Comparison of ENCODE assay signal across 18 cellular contexts in the genomic region with DNA sequence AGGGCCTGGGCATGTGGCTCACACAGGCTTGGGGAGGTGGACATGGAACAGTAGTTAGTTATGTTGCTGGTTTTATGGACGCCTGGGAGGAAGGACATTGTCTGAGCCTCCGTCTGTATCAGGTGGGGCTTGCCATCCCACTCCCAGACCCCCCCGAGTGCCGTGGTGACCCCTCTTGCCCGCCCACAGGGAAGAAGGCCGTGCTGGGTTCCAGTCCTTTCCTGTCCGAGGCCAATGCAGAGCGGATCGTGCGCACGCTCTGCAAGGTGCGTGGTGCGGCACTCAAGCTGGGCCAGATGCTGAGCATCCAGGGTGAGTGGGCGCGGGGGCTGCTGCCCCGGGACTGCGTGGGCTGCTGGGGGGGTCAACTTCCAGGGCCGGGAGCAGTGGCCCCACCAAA. TPM values are rescaled to one million over a fixed set of nuclear protein-coding genes. Genes with fewer than 3 reads are reported as not detected.
DNase-seq lines count a peak whose midpoint lies in the region; ATAC-seq and TF ChIP-seq lines count a peak whose summit lies in the region.
"Had no signal": no experiment of that assay in that cellular context is flagged by ENCODE, and none has a peak within 500 bp of the region (broad histone marks: within the 10 kb centered on the region; RNA-seq: fewer than 3 reads in every experiment).

No MANE protein-coding gene starts in this region.

- no peaks in the 10 kb centered on the region for H3K9me3 ChIP-seq in psoas muscle
- H3K9me3 ChIP-seq: HAP-1 had no signal

- intact Hi-C loops in CD14-positive monocyte (cut with micrococcal nuclease) (no loop called here), psoas muscle (cut with DNase I) (loop anchor here in 1 of 2 donors (5.0 kb wide), 2 partner anchors 40 to 65 kb away; a partner anchor contains a TSS)

- H3K27ac ChIP-seq in coronary artery (no peak overlapping the region), psoas muscle (peak overlapping the region; percentile 85)
- H3K27ac ChIP-seq: PC-9 had no signal

- no peaks in the 10 kb centered on the region for H3K9me3 Mint-ChIP-seq in CD14-positive monocyte
- H3K9me3 Mint-ChIP-seq: CD4-positive, alpha-beta T cell had no signal

- no peaks in the 10 kb centered on the region for H3K27me3 ChIP-seq in psoas muscle (ENCODE audit: insufficient read depth in 3 of 3, low read length in 2 of 3)

- peaks cover 0 to 72% of the 10 kb centered on the region in 2 donors for H3K36me3 ChIP-seq in psoas muscle (ENCODE audit: insufficient read depth in 1 of 2, low read depth in 1 of 2)

- H3K4me3 ChIP-seq in coronary artery (no peak overlapping the region), psoas muscle (no peak overlapping the region)
- H3K4me3 ChIP-seq: HAP-1, PC-9 had no signal

- H3K4me3 Mint-ChIP-seq in CD14-positive monocyte = no peak overlapping the region
- H3K4me3 Mint-ChIP-seq: B cell; CD4-positive, alpha-beta T cell had no signal

- H3K27me3 Mint-ChIP-seq in CD14-positive monocyte (ENCODE audit: low read depth in 3 of 3) = no peaks in the 10 kb centered on the region
- H3K27me3 Mint-ChIP-seq: B cell; CD4-positive, alpha-beta T cell had no signal

- H3K4me1 Mint-ChIP-seq in CD14-positive monocyte = no peaks in the 10 kb centered on the region
- H3K4me1 Mint-ChIP-seq: B cell had no signal

- no peak overlapping the region for H3K27ac Mint-ChIP-seq in CD14-positive monocyte
- H3K27ac Mint-ChIP-seq: B cell; CD4-positive, alpha-beta T cell had no signal

- whole genome bisulfite sequencing in psoas muscle, 3 donors = 85 to 89% (median 86%) methylated on average over 16 to 18 of the region's 18 CpGs

- no peak for ATAC-seq in psoas muscle
- ATAC-seq in GM19467 (IDR thresholded peaks at IDR 0.05; ENCODE audit: unreplicated experiment) = no peak
- ATAC-seq in HG03095 (IDR thresholded peaks at IDR 0.05; ENCODE audit: unreplicated experiment) = no peak

- peaks cover 77% of the 10 kb centered on the region for H3K4me1 ChIP-seq in psoas muscle
- H3K4me1 ChIP-seq: HAP-1 had no signal

- TF ChIP-seq CTCF in CD14-positive monocyte (IDR thresholded peaks at IDR 0.05) (no peak), coronary artery (IDR thresholded peaks at IDR 0.05) (no peak), psoas muscle (IDR thresholded peaks at IDR 0.05) (no peak)

- peaks cover 53 to 78% of the 10 kb centered on the region in 2 donors for H3K36me3 Mint-ChIP-seq in CD14-positive monocyte

- DNase-seq in 8988T (peak; percentile 9), CD14-positive monocyte (ENCODE audit: low spot score) (peak; percentile 37), coronary artery (ENCODE audit: low spot score) (peak; percentile 65), psoas muscle (peak in 1 of 2 donors; percentile 52)
- no peak for DNase-seq in stimulated activated naive CD4-positive, alpha-beta T cell treated with Interleukin-2 at 50 U/mL for 16 hours (lab: John Stamatoyannopoulos, UW)
- DNase-seq: CD4-positive, alpha-beta T cell; DMS79 treated with DMSO at 0.1 percent for 48 hours; KBM-7; MV-4-11; NCI-H1436; NCI-H2081 treated with DMSO at 0.1 percent for 48 hours; NCI-H510A treated with DMSO at 0.1 percent for 48 hours; NCI-H82; PC-9 had no signal

RNA-seq across cellular contexts. Expression of a gene that starts 41.7 kb away (rescaled TPM):
- polyA plus RNA-seq in CD14-positive monocyte (10 to 100 TPM; 33.1 to 38.2 TPM), psoas muscle (1,000 to 10,000 TPM in 1 of 3 donors, 100 to 1,000 TPM in 2; 134 to 1,231 (median 616) TPM)
- 1,000 to 10,000 TPM in 1 of 4 donors, 100 to 1,000 TPM in 3; 574 to 1,432 (median 837) TPM for total RNA-seq in psoas muscle
